In the genomic region with DNA sequence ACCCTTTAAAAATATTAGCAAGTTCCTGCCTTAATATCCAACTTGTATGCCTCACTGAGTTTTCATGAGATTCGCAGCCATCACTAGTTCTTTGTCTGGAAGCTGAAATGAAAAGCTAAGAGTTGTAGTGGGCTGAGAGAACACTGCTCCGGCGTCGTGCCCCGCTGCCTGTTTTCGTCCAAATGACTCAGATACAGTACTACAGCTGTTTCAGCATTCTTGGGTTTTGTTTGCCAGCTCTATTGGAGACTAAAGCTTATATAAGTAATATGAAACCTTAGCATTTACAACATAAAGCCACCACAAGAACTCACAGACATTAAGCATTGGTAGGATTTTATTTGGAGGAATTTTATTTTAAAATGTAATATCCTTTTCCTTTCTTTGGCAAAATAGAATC, we compare ENCODE assay signal across 12 cellular contexts.
DNase-seq lines count a peak whose midpoint lies in the region; ATAC-seq and TF ChIP-seq lines count a peak whose summit lies in the region.
"Had no signal": no experiment of that assay in that cellular context is flagged by ENCODE, and none has a peak within 500 bp of the region (broad histone marks: within the 10 kb centered on the region; RNA-seq: fewer than 3 reads in every experiment).

No MANE protein-coding gene starts in this region.

- H4K20me1 ChIP-seq in H9 (ENCODE audit: control insufficient read depth, insufficient read depth, insufficient read length), result no peaks in the 10 kb centered on the region

- no peak overlapping the region for H4K5ac ChIP-seq in H9 (ENCODE audit: insufficient read length, low read depth, low read length)

- no peak overlapping the region for H2BK12ac ChIP-seq in H9 (ENCODE audit: insufficient read length, low read depth, low read length)

- no peak overlapping the region for H3K14ac ChIP-seq in H9 (ENCODE audit: insufficient read depth, low read length)

- H3K4me1 Mint-ChIP-seq in H9 (peaks cover 27 to 28% of the 10 kb centered on the region in 2 experiments), endothelial cell (ENCODE audit: unreplicated experiment) (peaks cover 2% of the 10 kb centered on the region)
- H3K4me1 Mint-ChIP-seq: activated CD4-positive, alpha-beta T cell treated with anti-CD3 and anti-CD28 coated beads for 36 hours; activated naive CD4-positive, alpha-beta T cell treated with anti-CD3 and anti-CD28 coated beads, Interleukin-2, amount 50 U/mL, for 24 hours had no signal

- no peak overlapping the region for H3K9ac ChIP-seq in H9 (ENCODE audit: extremely low read depth, insufficient read length, low read length)

- H3K27ac ChIP-seq in H9 (ENCODE audit: insufficient read length, low read depth, low read length), result no peak overlapping the region
- H3K27ac ChIP-seq in RWPE2 (ENCODE audit: poor library complexity, severe bottlenecking), result no peak overlapping the region
- H3K27ac ChIP-seq: sigmoid colon, SJSA1 had no signal

- no peak overlapping the region for H3K4me2 ChIP-seq in H9 (ENCODE audit: insufficient read depth, insufficient read length, low read length)

- H3K79me1 ChIP-seq in H9 (ENCODE audit: insufficient read depth, low read depth, low read length, poor library complexity, severe bottlenecking), result no peaks in the 10 kb centered on the region

- peak; percentile 66 for ATAC-seq in RWPE2 (ENCODE audit: low read depth)
- ATAC-seq in sciatic nerve, result peak; percentile 73
- ATAC-seq in GM19035 (IDR thresholded peaks at IDR 0.05; ENCODE audit: unreplicated experiment), result no peak
- ATAC-seq: activated CD4-positive, alpha-beta T cell treated with anti-CD3 and anti-CD28 coated beads for 36 hours had no signal

- DNase-seq in H9 (no peak), RWPE2 (ENCODE audit: low spot score) (no peak), glomerular visceral epithelial cell (ENCODE audit: extremely low spot score) (peak; percentile 67), sciatic nerve (ENCODE audit: low spot score) (no peak), inferior parietal cortex (ENCODE audit: extremely low spot score) (no peak), endothelial cell (ENCODE audit: low spot score) (no peak)
- DNase-seq: activated CD4-positive, alpha-beta T cell treated with anti-CD3 and anti-CD28 coated beads for 36 hours; GDM1; sigmoid colon had no signal

- whole genome bisulfite sequencing in H9 (ENCODE audit: extremely low coverage, insufficient read length, low lambda C conversion rate), result no CpG with 5 or more reads among the region's 6 CpGs

- intact Hi-C loops in sciatic nerve (cut with DNase I), result no loop called here

- H4K91ac ChIP-seq in H9 (ENCODE audit: insufficient read length, low read depth, low read length), result no peak overlapping the region

- H3K56ac ChIP-seq in H9 (ENCODE audit: insufficient read length, low read depth, low read length), result no peak overlapping the region

- no peak overlapping the region for H3K23ac ChIP-seq in H9 (ENCODE audit: insufficient read length, low read depth, low read length)

- H3K36me3 ChIP-seq in RWPE2 (ENCODE audit: low read depth), result no peaks in the 10 kb centered on the region
- H3K36me3 ChIP-seq: sigmoid colon, SJSA1 had no signal

- no peaks in the 10 kb centered on the region for H3K27me3 ChIP-seq in H9 (ENCODE audit: insufficient read depth, low read length)
- H3K27me3 ChIP-seq in RWPE2 (ENCODE audit: insufficient read depth, poor library complexity, severe bottlenecking), result no peaks in the 10 kb centered on the region
- H3K27me3 ChIP-seq: sigmoid colon, SJSA1 had no signal

- peaks cover 0 to 4% (median 0%) of the 10 kb centered on the region in 3 experiments; a peak in 4 of 7 replicates for H3K36me3 Mint-ChIP-seq in H9 (ENCODE audit: insufficient read depth in 1 of 3, low read depth in 3 of 3)
- H3K36me3 Mint-ChIP-seq in endothelial cell (ENCODE audit: low read depth, unreplicated experiment), result no peaks in the 10 kb centered on the region
- H3K36me3 Mint-ChIP-seq: activated naive CD4-positive, alpha-beta T cell treated with anti-CD3 and anti-CD28 coated beads, Interleukin-2, amount 50 U/mL, for 24 hours had no signal

- no peaks in the 10 kb centered on the region for H3K23me2 ChIP-seq in H9 (ENCODE audit: insufficient read length, low read depth, low read length, poor library complexity, severe bottlenecking)

- H2AFZ ChIP-seq in H9 (ENCODE audit: low read length), result no peak overlapping the region

- H3K27me3 Mint-ChIP-seq in H9 (ENCODE audit: low read depth) (no peaks in the 10 kb centered on the region), endothelial cell (ENCODE audit: unreplicated experiment) (no peaks in the 10 kb centered on the region)

- no peaks in the 10 kb centered on the region for H3K79me2 ChIP-seq in H9 (ENCODE audit: insufficient read depth, low read length)

- H3K4me1 ChIP-seq in H9 (ENCODE audit: insufficient read depth, low read length) (peaks cover 3% of the 10 kb centered on the region; the same call in 1 of the 2 replicates), RWPE2 (ENCODE audit: insufficient read depth, poor library complexity, severe bottlenecking) (no peaks in the 10 kb centered on the region)
- H3K4me1 ChIP-seq: sigmoid colon had no signal

- H3K9me3 Mint-ChIP-seq in H9 (peaks cover 4% of the 10 kb centered on the region in 2 experiments; a peak in 4 of 5 replicates), endothelial cell (ENCODE audit: unreplicated experiment) (no peaks in the 10 kb centered on the region)

- H2BK120ac ChIP-seq in H9 (ENCODE audit: low read depth, low read length, poor library complexity, severe bottlenecking), result no peak overlapping the region

- no peak overlapping the region for H3K4me3 ChIP-seq in RWPE2 (ENCODE audit: severe bottlenecking)
- H3K4me3 ChIP-seq: sigmoid colon, SJSA1 had no signal

- peak overlapping the region in 2 of 3 experiments; percentile 49 to 65; a peak in 2 of 7 replicates for H3K27ac Mint-ChIP-seq in H9
- no peak overlapping the region for H3K27ac Mint-ChIP-seq in endothelial cell (ENCODE audit: unreplicated experiment)
- H3K27ac Mint-ChIP-seq: activated CD4-positive, alpha-beta T cell treated with anti-CD3 and anti-CD28 coated beads for 36 hours; activated naive CD4-positive, alpha-beta T cell treated with anti-CD3 and anti-CD28 coated beads, Interleukin-2, amount 50 U/mL, for 24 hours had no signal

- no peak for TF ChIP-seq CTCF in H9 (conservative IDR thresholded peaks at IDR 0.05)
- no peak for TF ChIP-seq CTCF in RWPE2 (IDR thresholded peaks at IDR 0.05; ENCODE audit: poor library complexity, severe bottlenecking)
- no peak for TF ChIP-seq CTCF in endothelial cell (IDR thresholded peaks at IDR 0.05; ENCODE audit: unreplicated experiment)

- no peak overlapping the region for H3T11ph ChIP-seq in H9 (ENCODE audit: low read length)

- no peak overlapping the region for H3K18ac ChIP-seq in H9 (ENCODE audit: insufficient read length, low read depth, low read length)

- no peak overlapping the region for H2BK20ac ChIP-seq in H9 (ENCODE audit: low read depth, low read length, poor library complexity, severe bottlenecking)

- H3K4ac ChIP-seq in H9 (ENCODE audit: low read depth, low read length), result no peak overlapping the region

- no peak overlapping the region for H2BK5ac ChIP-seq in H9 (ENCODE audit: insufficient read length, low read length)

- H2AK5ac ChIP-seq in H9 (ENCODE audit: insufficient read length, low read length), result no peak overlapping the region

- H3K9me3 ChIP-seq in H9 (ENCODE audit: control insufficient read depth, low read depth, low read length), result no peaks in the 10 kb centered on the region
- H3K9me3 ChIP-seq in RWPE2 (ENCODE audit: severe bottlenecking), result no peaks in the 10 kb centered on the region
- H3K9me3 ChIP-seq: sigmoid colon, SJSA1 had no signal

- H2BK15ac ChIP-seq in H9 (ENCODE audit: low read depth, low read length), result no peak overlapping the region

- H3K4me3 Mint-ChIP-seq in H9 (peak overlapping the region in 1 of 2 experiments; percentile 61; a peak in 1 of 5 replicates), endothelial cell (ENCODE audit: unreplicated experiment) (no peak overlapping the region)
- H3K4me3 Mint-ChIP-seq: activated CD4-positive, alpha-beta T cell treated with anti-CD3 and anti-CD28 coated beads for 36 hours; activated naive CD4-positive, alpha-beta T cell treated with anti-CD3 and anti-CD28 coated beads, Interleukin-2, amount 50 U/mL, for 24 hours had no signal

- H4K8ac ChIP-seq in H9 (replicated peaks; ENCODE audit: insufficient read length, low read depth, low read length), result no peak overlapping the region
